Comparison of ENCODE assay signal across 15 cellular contexts in the genomic region with DNA sequence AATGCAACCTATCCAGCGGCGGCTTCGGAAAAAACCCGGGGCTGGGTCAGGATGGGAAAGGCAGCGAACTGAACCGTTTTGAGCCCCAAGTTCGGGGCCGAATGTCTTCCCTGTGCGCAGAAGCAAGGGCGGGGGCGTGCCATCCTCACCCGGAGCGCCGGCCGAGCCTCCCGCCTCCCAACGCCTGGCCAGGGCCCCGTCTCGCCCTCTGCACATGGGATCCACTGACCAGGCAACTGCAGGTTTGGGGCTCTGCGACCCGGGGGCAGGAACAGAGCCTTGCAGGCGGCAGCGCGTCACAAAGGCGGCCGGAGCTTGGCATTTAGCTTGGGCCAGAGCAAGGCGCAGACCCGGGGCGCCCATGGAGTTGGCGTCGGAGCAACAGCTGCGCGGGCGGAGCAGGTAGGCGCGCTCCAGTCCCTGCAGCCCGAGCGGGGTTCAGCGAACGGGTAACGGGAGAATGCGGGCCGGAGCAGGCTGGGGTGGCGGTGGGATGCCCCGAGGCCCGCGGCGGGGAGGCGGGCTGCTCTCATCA. TPM values are rescaled to one million over a fixed set of nuclear protein-coding genes. Genes with fewer than 3 reads are reported as not detected.
DNase-seq lines count a peak whose midpoint lies in the region; ATAC-seq lines count a peak whose summit lies in the region.
"Had no signal": no experiment of that assay in that cellular context is flagged by ENCODE, and none has a peak within 500 bp of the region (broad histone marks: within the 10 kb centered on the region; RNA-seq: fewer than 3 reads in every experiment).

A gene (plus strand): TSS at position 345 of the 535 bp plus-strand sequence. CDS start 3,654 bp downstream, outside the sequence.

- H3K36me3 ChIP-seq in iPS DF 6.9 (ENCODE audit: control insufficient read depth, insufficient read depth, low read length) = no peaks in the 10 kb centered on the region

- POLR2A ChIA-PET in activated CD4-positive, alpha-beta T cell treated with anti-CD3 and anti-CD28 coated beads for 36 hours (lab: Charles Lee) = no interaction called here

- peaks cover 2% of the 10 kb centered on the region for H3K4me1 Mint-ChIP-seq in activated CD4-positive, alpha-beta T cell treated with anti-CD3 and anti-CD28 coated beads for 36 hours
- H3K4me1 Mint-ChIP-seq: activated B cell treated with CpG ODN at 0.5 μM for 24 hours had no signal

- WGBS in iPS DF 6.9 (ENCODE audit: insufficient coverage, insufficient read length) = no CpG with 5 or more reads among the region's 49 CpGs

- H3K27me3 ChIP-seq in iPS DF 6.9 (ENCODE audit: control insufficient read depth, insufficient read depth, low read length) = peaks cover 9% of the 10 kb centered on the region; the same call in 1 of the 2 replicates

- peaks cover 24% of the 10 kb centered on the region for H3K9me3 Mint-ChIP-seq in activated CD4-positive, alpha-beta T cell treated with anti-CD3 and anti-CD28 coated beads for 36 hours (ENCODE audit: low read depth)

- peaks cover 46% of the 10 kb centered on the region for H3K36me3 Mint-ChIP-seq in activated CD4-positive, alpha-beta T cell treated with anti-CD3 and anti-CD28 coated beads for 36 hours (ENCODE audit: low read depth)

- H3K27me3 Mint-ChIP-seq in activated CD4-positive, alpha-beta T cell treated with anti-CD3 and anti-CD28 coated beads for 36 hours = peaks cover 25% of the 10 kb centered on the region

- intact Hi-C loops in activated CD4-positive, alpha-beta T cell treated with anti-CD3 and anti-CD28 coated beads for 36 hours (cut with DNase I, micrococcal nuclease) = no loop called here

- CTCF ChIA-PET in activated CD4-positive, alpha-beta T cell treated with anti-CD3 and anti-CD28 coated beads for 36 hours (lab: Charles Lee) = no interaction called here

- no peak within 1 kb of the TSS for H3K27ac Mint-ChIP-seq in activated CD4-positive, alpha-beta T cell treated with anti-CD3 and anti-CD28 coated beads for 36 hours
- H3K27ac Mint-ChIP-seq: activated B cell treated with CpG ODN at 0.5 μM for 24 hours; activated naive CD4-positive, alpha-beta T cell treated with anti-CD3 and anti-CD28 coated beads, Interleukin-2, amount 50 U/mL, for 24 hours had no signal

- peak; percentile 21 for DNase-seq in activated CD4-positive, alpha-beta T cell treated with anti-CD3 and anti-CD28 coated beads for 36 hours
- no peak for DNase-seq in activated CD4-positive, alpha-beta T cell treated with anti-CD3 and anti-CD28 coated beads for 4 hours
- DNase-seq in M059J (ENCODE audit: low read depth) = peak; percentile 69
- DNase-seq in iPS DF 6.9 (ENCODE audit: low read depth, low spot score) = no peak
- peak; percentile 40 for DNase-seq in retina
- no peak for DNase-seq in stimulated activated CD4-positive, alpha-beta T cell treated with anti-CD3 and anti-CD28 coated beads, Interleukin-4, amount 100 ng/mL, for 1 hour
- no peak for DNase-seq in stimulated activated CD4-positive, alpha-beta T cell treated with anti-CD3 and anti-CD28 coated beads, Interleukin-2, amount 100 ng/mL, for 24 hours
- DNase-seq: activated B cell treated with CpG ODN at 0.5 μM for 24 hours, HCEC 1CT, MM.1S, NCI-H446, tibial artery had no signal

- H3K4me3 Mint-ChIP-seq in activated CD4-positive, alpha-beta T cell treated with anti-CD3 and anti-CD28 coated beads for 36 hours = no peak within 1 kb of the TSS
- H3K4me3 Mint-ChIP-seq: activated B cell treated with CpG ODN at 0.5 μM for 24 hours; activated naive CD4-positive, alpha-beta T cell treated with anti-CD3 and anti-CD28 coated beads, Interleukin-2, amount 50 U/mL, for 24 hours had no signal

- H3K27ac ChIP-seq in iPS DF 6.9 (ENCODE audit: low read length) = no peak within 1 kb of the TSS
- H3K27ac ChIP-seq: tibial artery had no signal

- H3K9me3 ChIP-seq in iPS DF 6.9 (ENCODE audit: control insufficient read depth, insufficient read depth, low read length) = no peaks in the 10 kb centered on the region

- ATAC-seq in activated CD4-positive, alpha-beta T cell treated with anti-CD3 and anti-CD28 coated beads for 36 hours = peak; percentile 57
- no peak for ATAC-seq in GM21390 (IDR thresholded peaks at IDR 0.05; ENCODE audit: unreplicated experiment)

- H3K4me1 ChIP-seq in iPS DF 6.9 (ENCODE audit: control insufficient read depth, insufficient read depth, low read length) = no peaks in the 10 kb centered on the region

- peak within 1 kb of the TSS; percentile 48 for H3K4me3 ChIP-seq in iPS DF 6.9 (ENCODE audit: low read length)
- H3K4me3 ChIP-seq: tibial artery had no signal

RNA-seq across cellular contexts. Expression of the gene that starts here (rescaled TPM):
- under 1 TPM; 0.19 to 0.27 TPM for total RNA-seq in activated CD4-positive, alpha-beta T cell treated with anti-CD3 and anti-CD28 coated beads for 36 hours
- 0.20 TPM in 1 of 2 replicates, not detected in the other for total RNA-seq in M059J (2014; rRNA removed; shearing (Covaris generic))
- total RNA-seq: A673 had no signal

Comparison
In these comparisons a context has a peak if more than half of its experiments do, and no peak if none do; other contexts are left out.
1. Peak in DNase-seq and ATAC-seq in activated CD4-positive, alpha-beta T cell treated with anti-CD3 and anti-CD28 coated beads for 36 hours; RNA of the gene not detected or under 1 TPM.
2. Peak in DNase-seq in M059J; RNA of the gene not detected or under 1 TPM.